ENCODE assay signal across 10 cellular contexts in genomic region chr12:49548481-49548821, GRCh38. TPM values are rescaled to one million over a fixed set of nuclear protein-coding genes. Genes with fewer than 3 reads are reported as not detected.
DNase-seq lines count a peak whose midpoint lies in the region; ATAC-seq and TF ChIP-seq lines count a peak whose summit lies in the region.
"Had no signal": no experiment of that assay in that cellular context is flagged by ENCODE, and none has a peak within 500 bp of the region (broad histone marks: within the 10 kb centered on the region; RNA-seq: fewer than 3 reads in every experiment).

No MANE protein-coding gene starts in this region.

- TF ChIP-seq CTCF in hepatocyte (IDR thresholded peaks at IDR 0.05; ENCODE audit: poor library complexity) = no peak

- DNase-seq in GM23248 = no peak
- no peak for DNase-seq in T-helper 17 cell
- no peak for DNase-seq in hepatocyte (ENCODE audit: low spot score)
- DNase-seq in C1 segment of cervical spinal cord (lab: John Stamatoyannopoulos, UW) = no peak
- DNase-seq in stimulated activated CD4-positive, alpha-beta T cell treated with anti-CD3 and anti-CD28 coated beads, Interleukin-2, amount 100 ng/mL, for 24 hours = no peak
- DNase-seq: activated T-cell treated with anti-CD3 and anti-CD28 coated beads for 4 hours, DND-41, NCI-H524 treated with DMSO at 0.1 percent for 48 hours had no signal

- peaks cover 17% of the 10 kb centered on the region for H3K27me3 Mint-ChIP-seq in T-helper 17 cell
- peaks cover 59% of the 10 kb centered on the region for H3K27me3 Mint-ChIP-seq in stimulated activated memory B cell treated with anti-CD40 and anti-IgM and Interleukin-4, amounts not matched to agents 10 μg/mL and 1 μg/mL and 100 μg/mL, for 72 hours

- peak overlapping the region; percentile 25 for H3K4me2 ChIP-seq in GM23248 (ENCODE audit: unreplicated experiment)
- peak overlapping the region; percentile 74 for H3K4me2 ChIP-seq in hepatocyte

- H3K9me3 ChIP-seq in GM23248 (ENCODE audit: low read depth) = no peaks in the 10 kb centered on the region
- no peaks in the 10 kb centered on the region for H3K9me3 ChIP-seq in T-helper 17 cell (ENCODE audit: control insufficient read depth, low read length, poor library complexity, severe bottlenecking)
- H3K9me3 ChIP-seq in hepatocyte (ENCODE audit: low read depth) = no peaks in the 10 kb centered on the region

- H3K4me3 Mint-ChIP-seq in T-helper 17 cell = peak overlapping the region; percentile 82
- no peak overlapping the region for H3K4me3 Mint-ChIP-seq in stimulated activated memory B cell treated with anti-CD40 and anti-IgM and Interleukin-4, amounts not matched to agents 10 μg/mL and 1 μg/mL and 100 μg/mL, for 72 hours

- H3K4me1 ChIP-seq in GM23248 (ENCODE audit: insufficient read depth) = no peaks in the 10 kb centered on the region
- H3K4me1 ChIP-seq in hepatocyte (ENCODE audit: insufficient read depth) = peaks cover 8% of the 10 kb centered on the region

- WGBS in GM23248 (ENCODE audit: low coverage in 1 of 2, low lambda C conversion rate in 2 of 2, missing lambda C conversion rate in 2 of 2), 2 experiments = 33 to 40% methylated on average over 4 to 8 of the region's 8 CpGs
- WGBS in hepatocyte (ENCODE audit: low lambda C conversion rate, missing lambda C conversion rate) = 91% methylated on average over 6 of the region's 8 CpGs

- peak overlapping the region; percentile 63 for H2AFZ ChIP-seq in GM23248
- no peak overlapping the region for H2AFZ ChIP-seq in hepatocyte

- in situ Hi-C loops in GM23248 (cut with MboI) = no loop called here

- peaks cover 22% of the 10 kb centered on the region for H3K27me3 ChIP-seq in GM23248 (replicated peaks; ENCODE audit: insufficient read depth)
- peaks cover 43% of the 10 kb centered on the region for H3K27me3 ChIP-seq in hepatocyte

- H3K9ac ChIP-seq in GM23248 = no peak overlapping the region

- no peaks in the 10 kb centered on the region for H3K36me3 Mint-ChIP-seq in T-helper 17 cell (ENCODE audit: low read depth)
- no peaks in the 10 kb centered on the region for H3K36me3 Mint-ChIP-seq in stimulated activated memory B cell treated with anti-CD40 and anti-IgM and Interleukin-4, amounts not matched to agents 10 μg/mL and 1 μg/mL and 100 μg/mL, for 72 hours

- no peak overlapping the region for H3K27ac Mint-ChIP-seq in T-helper 17 cell
- H3K27ac Mint-ChIP-seq in stimulated activated memory B cell treated with anti-CD40 and anti-IgM and Interleukin-4, amounts not matched to agents 10 μg/mL and 1 μg/mL and 100 μg/mL, for 72 hours = peak overlapping the region; percentile 48

- no peaks in the 10 kb centered on the region for H3K9me3 Mint-ChIP-seq in stimulated activated memory B cell treated with anti-CD40 and anti-IgM and Interleukin-4, amounts not matched to agents 10 μg/mL and 1 μg/mL and 100 μg/mL, for 72 hours

- H3K27ac ChIP-seq in GM23248 = no peak overlapping the region
- no peak overlapping the region for H3K27ac ChIP-seq in hepatocyte

- H3K79me2 ChIP-seq in GM23248 (ENCODE audit: insufficient read depth) (no peaks in the 10 kb centered on the region), hepatocyte (no peaks in the 10 kb centered on the region)

- H4K20me1 ChIP-seq in GM23248 (ENCODE audit: insufficient read depth) (no peaks in the 10 kb centered on the region), hepatocyte (ENCODE audit: insufficient read depth, poor library complexity, severe bottlenecking) (no peaks in the 10 kb centered on the region)

- H3F3A ChIP-seq in GM23248 (ENCODE audit: insufficient read depth) = no peaks in the 10 kb centered on the region

- H3K36me3 ChIP-seq in GM23248 (ENCODE audit: low read depth) (no peaks in the 10 kb centered on the region), hepatocyte (replicated peaks; ENCODE audit: insufficient read depth, low read depth) (no peaks in the 10 kb centered on the region)

- ATAC-seq in T-helper 17 cell (peak; percentile 8), HG03520 (IDR thresholded peaks at IDR 0.05; ENCODE audit: unreplicated experiment) (no peak)
- ATAC-seq in stimulated activated memory B cell treated with anti-CD40 and anti-IgM and Interleukin-4, amounts not matched to agents 10 μg/mL and 1 μg/mL and 100 μg/mL, for 72 hours = no peak

- H3K9me2 ChIP-seq in GM23248 (ENCODE audit: insufficient read depth) (no peaks in the 10 kb centered on the region), hepatocyte (replicated peaks; ENCODE audit: insufficient read depth) (no peaks in the 10 kb centered on the region)

- H3K4me1 Mint-ChIP-seq in T-helper 17 cell = peaks cover 24% of the 10 kb centered on the region
- H3K4me1 Mint-ChIP-seq in stimulated activated memory B cell treated with anti-CD40 and anti-IgM and Interleukin-4, amounts not matched to agents 10 μg/mL and 1 μg/mL and 100 μg/mL, for 72 hours = peaks cover 20% of the 10 kb centered on the region

- H3K4me3 ChIP-seq in GM23248 (0 out of 2 replicates have a peak overlapping the region, but pooled peaks have one; percentile 46), hepatocyte (no peak overlapping the region)

RNA-seq across cellular contexts. Expression of gene KCNH3, which starts 9.6 kb away (rescaled TPM):
- total RNA-seq in GM23248 (2014; rRNA removed; shearing (Covaris generic)) = not detected in 2 replicates
- polyA plus RNA-seq in GM23248 (2016; fragmentation: Nextera tagmentation; extraction: Ambion mirVana) (0.09 and 0.10 TPM in 2 replicates), hepatocyte (0.43 and 1.1 TPM in 2 replicates)
- total RNA-seq in T-helper 17 cell (1 to 10 TPM; 2.7 to 3.1 TPM), hepatocyte (0.30 and 1.0 TPM in 2 replicates)

RNA-seq across cellular contexts. Expression of gene MCRS1, which starts 19.5 kb away (rescaled TPM):
- 54.9 and 60.4 TPM in 2 replicates for total RNA-seq in GM23248 (2014; rRNA removed; shearing (Covaris generic))
- 64.2 and 66.0 TPM in 2 replicates for polyA plus RNA-seq in GM23248 (2016; fragmentation: Nextera tagmentation; extraction: Ambion mirVana)
- total RNA-seq in T-helper 17 cell = 10 to 100 TPM; 78.0 to 92.2 TPM
- 51.1 and 51.4 TPM in 2 replicates for total RNA-seq in hepatocyte
- polyA plus RNA-seq in hepatocyte = 57.7 and 58.2 TPM in 2 replicates

RNA-seq across cellular contexts. Expression of gene FAM186B, which starts 57.0 kb away (rescaled TPM):
- 0.22 and 1.4 TPM in 2 replicates for total RNA-seq in GM23248 (2014; rRNA removed; shearing (Covaris generic))
- polyA plus RNA-seq in GM23248 (2016; fragmentation: Nextera tagmentation; extraction: Ambion mirVana) (0.14 and 0.38 TPM in 2 replicates), hepatocyte (0.69 TPM in 1 of 2 replicates, not detected in the other)
- total RNA-seq in T-helper 17 cell (under 1 TPM; 0.37 to 0.39 TPM), hepatocyte (0.17 and 0.52 TPM in 2 replicates)
